ENCODE assay signal across 20 cellular contexts in the genomic region with DNA sequence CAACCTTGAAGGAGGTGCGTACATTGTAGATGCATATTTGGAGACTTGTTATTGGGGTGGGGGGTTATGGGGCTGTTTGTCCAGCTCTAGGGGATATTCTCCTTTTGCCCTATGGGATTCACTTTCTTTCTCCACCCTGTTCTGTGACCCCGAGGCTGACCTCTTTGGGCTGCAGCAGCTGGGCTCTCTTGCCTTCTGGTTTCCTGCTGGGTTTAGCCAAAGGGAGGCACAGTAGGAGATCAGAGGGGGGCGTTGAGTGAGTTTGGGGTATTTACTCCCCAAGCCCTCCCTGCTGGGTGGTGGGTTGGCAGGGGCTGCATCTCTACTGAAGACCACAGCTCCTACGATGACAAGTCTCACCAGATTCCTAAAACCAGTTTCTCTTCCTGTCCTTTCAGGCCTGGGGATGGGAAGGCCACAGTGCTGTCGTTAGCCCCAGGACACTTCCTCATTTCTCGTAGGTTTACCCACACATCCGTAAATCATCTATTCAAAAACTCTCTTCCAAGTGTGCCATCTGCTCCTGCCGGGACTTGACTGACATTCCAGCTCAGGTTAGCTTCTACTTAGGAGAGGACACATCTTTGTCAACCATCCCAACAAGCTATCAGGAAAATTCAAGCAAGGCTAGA.
DNase-seq lines count a peak whose midpoint lies in the region; ATAC-seq, FAIRE-seq and TF ChIP-seq lines count a peak whose summit lies in the region.
"Had no signal": no experiment of that assay in that cellular context is flagged by ENCODE, and none has a peak within 500 bp of the region (broad histone marks: within the 10 kb centered on the region; RNA-seq: fewer than 3 reads in every experiment).

No MANE protein-coding gene starts in this region.

- intact Hi-C loops in tibial artery (cut with DNase I; ENCODE audit: low total_unique reads) (no loop called here), mucosa of descending colon (cut with DNase I, micrococcal nuclease) (no loop called here)
- intact Hi-C loops in activated CD4-positive, alpha-beta T cell treated with anti-CD3 and anti-CD28 coated beads for 36 hours (cut with DNase I, micrococcal nuclease) = no loop called here

- H4K20me1 ChIP-seq in astrocyte (ENCODE audit: insufficient read depth, low read length) = no peaks in the 10 kb centered on the region
- no peaks in the 10 kb centered on the region for H4K20me1 ChIP-seq in keratinocyte (ENCODE audit: control insufficient read depth, extremely low read depth, insufficient read depth, low read length)

- H3K27ac Mint-ChIP-seq in astrocyte (ENCODE audit: unreplicated experiment) = peak overlapping the region; percentile 83
- H3K27ac Mint-ChIP-seq in activated CD4-positive, alpha-beta T cell treated with anti-CD3 and anti-CD28 coated beads for 36 hours = no peak overlapping the region
- H3K27ac Mint-ChIP-seq: activated naive CD4-positive, alpha-beta T cell treated with anti-CD3 and anti-CD28 coated beads, Interleukin-2, amount 50 U/mL, for 72 hours; CD4-positive, CD25-positive, alpha-beta regulatory T cell; naive B cell had no signal

- peaks cover 25% of the 10 kb centered on the region for H3K4me1 Mint-ChIP-seq in astrocyte (ENCODE audit: low read depth, unreplicated experiment)
- no peaks in the 10 kb centered on the region for H3K4me1 Mint-ChIP-seq in activated CD4-positive, alpha-beta T cell treated with anti-CD3 and anti-CD28 coated beads for 36 hours
- H3K4me1 Mint-ChIP-seq: CD4-positive, CD25-positive, alpha-beta regulatory T cell; naive B cell had no signal

- CTCF ChIA-PET in activated CD4-positive, alpha-beta T cell treated with anti-CD3 and anti-CD28 coated beads for 36 hours (lab: Charles Lee) = interaction anchor here (1.2 to 1.5 kb wide), 2 partner anchors 8 to 804 kb away, joined by 3 to 5 read pairs; no protein-coding TSS in a partner anchor

- peaks cover 2% of the 10 kb centered on the region for H3K9me3 Mint-ChIP-seq in astrocyte (ENCODE audit: unreplicated experiment)
- no peaks in the 10 kb centered on the region for H3K9me3 Mint-ChIP-seq in activated CD4-positive, alpha-beta T cell treated with anti-CD3 and anti-CD28 coated beads for 36 hours (ENCODE audit: low read depth)

- H3K27ac ChIP-seq in astrocyte (ENCODE audit: low read depth, low read length) (peak overlapping the region; percentile 84), keratinocyte (ENCODE audit: control insufficient read depth, insufficient read depth, low read length) (peak overlapping the region; percentile 20), tibial artery (peak overlapping the region; percentile 37 to 59)
- H3K27ac ChIP-seq: 22Rv1, right atrium auricular region had no signal

- no peaks in the 10 kb centered on the region for H3K9me3 ChIP-seq in astrocyte (ENCODE audit: insufficient read depth, low read depth, low read length)
- no peaks in the 10 kb centered on the region for H3K9me3 ChIP-seq in keratinocyte (ENCODE audit: control insufficient read depth, low read depth, low read length)
- H3K9me3 ChIP-seq in tibial artery = no peaks in the 10 kb centered on the region
- no peaks in the 10 kb centered on the region for H3K9me3 ChIP-seq in mucosa of descending colon
- H3K9me3 ChIP-seq: heart left ventricle, right atrium auricular region had no signal

- H3K9ac ChIP-seq in astrocyte (ENCODE audit: low read length) (peak overlapping the region; percentile 29), keratinocyte (ENCODE audit: control insufficient read depth, extremely low read depth, insufficient read depth, low read length) (no peak overlapping the region)

- H3K79me2 ChIP-seq in astrocyte (ENCODE audit: insufficient read depth, low read length) = no peaks in the 10 kb centered on the region
- no peaks in the 10 kb centered on the region for H3K79me2 ChIP-seq in keratinocyte (ENCODE audit: control insufficient read depth, insufficient read depth, low read length)

- H3K27me3 ChIP-seq in astrocyte (ENCODE audit: insufficient read depth, low read length) = no peaks in the 10 kb centered on the region
- no peaks in the 10 kb centered on the region for H3K27me3 ChIP-seq in keratinocyte (ENCODE audit: control insufficient read depth, extremely low read depth, insufficient read depth, low read length)
- H3K27me3 ChIP-seq in tibial artery = no peaks in the 10 kb centered on the region
- H3K27me3 ChIP-seq: heart left ventricle, right atrium auricular region had no signal

- TF ChIP-seq CTCF in astrocyte (IDR thresholded peaks at IDR 0.05; ENCODE audit: insufficient read depth, low read depth, low read length) = no peak
- TF ChIP-seq CTCF in keratinocyte (optimal IDR thresholded peaks at IDR 0.05 in 1 of 3, IDR thresholded peaks at IDR 0.05 in 1 of 3, conservative IDR thresholded peaks at IDR 0.05 in 1 of 3; ENCODE audit: extremely low read depth in 1 of 3, insufficient read depth in 2 of 3, low read length in 3 of 3) = no peak
- TF ChIP-seq CTCF in tibial artery (IDR thresholded peaks at IDR 0.05) = no peak
- no peak for TF ChIP-seq CTCF in mucosa of descending colon (IDR thresholded peaks at IDR 0.05)

- POLR2A ChIA-PET in activated CD4-positive, alpha-beta T cell treated with anti-CD3 and anti-CD28 coated beads for 36 hours (lab: Charles Lee) = no interaction called here

- H3K4me3 ChIP-seq in astrocyte (ENCODE audit: insufficient read depth, low read depth, low read length) = no peak overlapping the region
- no peak overlapping the region for H3K4me3 ChIP-seq in keratinocyte (ENCODE audit: control insufficient read depth in 2 of 3, extremely low read depth in 1 of 3, insufficient read depth in 2 of 3, low read depth in 1 of 3, low read length in 3 of 3)
- H3K4me3 ChIP-seq in tibial artery = no peak overlapping the region
- no peak overlapping the region for H3K4me3 ChIP-seq in mucosa of descending colon
- H3K4me3 ChIP-seq: heart left ventricle, right atrium auricular region had no signal

- H3K36me3 ChIP-seq in astrocyte (ENCODE audit: insufficient read depth, low read length) = no peaks in the 10 kb centered on the region
- H3K36me3 ChIP-seq in keratinocyte (ENCODE audit: control insufficient read depth in 2 of 2, extremely low read depth in 1 of 2, insufficient read depth in 2 of 2, low read length in 2 of 2) = no peaks in the 10 kb centered on the region
- H3K36me3 ChIP-seq in tibial artery = no peaks in the 10 kb centered on the region
- H3K36me3 ChIP-seq in mucosa of descending colon (ENCODE audit: low read depth) = no peaks in the 10 kb centered on the region
- H3K36me3 ChIP-seq: heart left ventricle, right atrium auricular region had no signal

- dilution Hi-C loops in keratinocyte (cut with MboI; ENCODE audit: extremely low pct_ligation_motif_present, low sequenced_read_pairs) = no loop called here

- H3K27me3 Mint-ChIP-seq in astrocyte (ENCODE audit: low read depth, unreplicated experiment) = no peaks in the 10 kb centered on the region
- peaks cover 13% of the 10 kb centered on the region for H3K27me3 Mint-ChIP-seq in activated CD4-positive, alpha-beta T cell treated with anti-CD3 and anti-CD28 coated beads for 36 hours

- no peak for ATAC-seq in stimulated activated naive CD8-positive, alpha-beta T cell treated with anti-CD3 and anti-CD28 coated beads, Interleukin-15, Interleukin-2, amounts not matched to agents 100 U/mL and 50 U/mL, for 24 hours
- no peak for ATAC-seq in mucosa of descending colon
- ATAC-seq in activated CD4-positive, alpha-beta T cell treated with anti-CD3 and anti-CD28 coated beads for 36 hours = no peak
- ATAC-seq: activated naive CD4-positive, alpha-beta T cell treated with anti-CD3 and anti-CD28 coated beads, Interleukin-2, amount 50 U/mL, for 72 hours had no signal

- H2AFZ ChIP-seq in astrocyte (ENCODE audit: low read depth, low read length) = no peak overlapping the region
- peak overlapping the region; percentile 84 for H2AFZ ChIP-seq in keratinocyte (ENCODE audit: control insufficient read depth, low read length)

- DNase-seq in NCI-H2171 treated with DMSO at 0.1 percent for 48 hours (lab: John Stamatoyannopoulos, UW) = peak; percentile 48
- DNase-seq in NCI-H2171 (lab: John Stamatoyannopoulos, UW) = no peak
- no peak for DNase-seq in astrocyte (ENCODE audit: low read depth)
- no peak for DNase-seq in keratinocyte (ENCODE audit: low read depth, low spot score)
- no peak for DNase-seq in tibial artery
- DNase-seq in stimulated activated naive CD8-positive, alpha-beta T cell treated with anti-CD3 and anti-CD28 coated beads, Interleukin-15, Interleukin-2, amounts not matched to agents 100 U/mL and 50 U/mL, for 24 hours = no peak
- DNase-seq in mucosa of descending colon = no peak
- DNase-seq in activated CD4-positive, alpha-beta T cell treated with anti-CD3 and anti-CD28 coated beads for 36 hours = no peak
- DNase-seq: activated CD4-positive, CD25-positive, alpha-beta regulatory T cell treated with anti-CD3 and anti-CD28 coated beads, Interleukin-2, amount 50 U/mL, for 72 hours; activated T-cell treated with anti-CD3 and anti-CD28 coated beads for 4 hours; CD4-positive, CD25-positive, alpha-beta regulatory T cell; erythroblast; heart left ventricle; naive B cell; NCI-H446 treated with DMSO at 0.1 percent for 48 hours; stimulated activated CD4-positive, alpha-beta T cell treated with anti-CD3 and anti-CD28 coated beads, Interleukin-2, amount 100 ng/mL, for 48 hours had no signal

- H3K4me1 ChIP-seq in astrocyte (ENCODE audit: insufficient read depth, low read length) (peaks cover 24% of the 10 kb centered on the region), keratinocyte (ENCODE audit: control insufficient read depth, extremely low read depth, insufficient read depth, low read length) (peaks cover 23% of the 10 kb centered on the region), tibial artery (peaks cover 0 to 48% (median 10%) of the 10 kb centered on the region in 4 donors), mucosa of descending colon (ENCODE audit: low read depth) (no peaks in the 10 kb centered on the region)
- H3K4me1 ChIP-seq: right atrium auricular region had no signal

- no peak overlapping the region for H3K4me3 Mint-ChIP-seq in astrocyte (ENCODE audit: unreplicated experiment)
- no peak overlapping the region for H3K4me3 Mint-ChIP-seq in activated CD4-positive, alpha-beta T cell treated with anti-CD3 and anti-CD28 coated beads for 36 hours
- H3K4me3 Mint-ChIP-seq: CD4-positive, CD25-positive, alpha-beta regulatory T cell; naive B cell had no signal

- H3K9me1 ChIP-seq in keratinocyte (ENCODE audit: control insufficient read depth, extremely low read depth, insufficient read depth, low read length) = no peaks in the 10 kb centered on the region

- FAIRE-seq in astrocyte (lab: Jason Lieb, UNC) (no peak), keratinocyte (lab: Jason Lieb, UNC) (peak; percentile 91)
- FAIRE-seq: colon had no signal

- H3K4me2 ChIP-seq in astrocyte (ENCODE audit: low read length) (peak overlapping the region; percentile 51), keratinocyte (ENCODE audit: control insufficient read depth, extremely low read depth, insufficient read depth, low read depth, low read length) (peak overlapping the region; percentile 59)

- no peaks in the 10 kb centered on the region for H3K36me3 Mint-ChIP-seq in astrocyte (ENCODE audit: low read depth, unreplicated experiment)
- no peaks in the 10 kb centered on the region for H3K36me3 Mint-ChIP-seq in activated CD4-positive, alpha-beta T cell treated with anti-CD3 and anti-CD28 coated beads for 36 hours (ENCODE audit: low read depth)
- H3K36me3 Mint-ChIP-seq: activated naive CD4-positive, alpha-beta T cell treated with anti-CD3 and anti-CD28 coated beads, Interleukin-2, amount 50 U/mL, for 72 hours; CD4-positive, CD25-positive, alpha-beta regulatory T cell; naive B cell had no signal

Comparison
In these comparisons a context has a peak if more than half of its experiments do, and no peak if none do; other contexts are left out.
1. H3K27ac ChIP-seq: peak in every context shown above with its lines; median percentile 84 in astrocyte; 48 in tibial artery; 20 in keratinocyte.